In the genomic region with DNA sequence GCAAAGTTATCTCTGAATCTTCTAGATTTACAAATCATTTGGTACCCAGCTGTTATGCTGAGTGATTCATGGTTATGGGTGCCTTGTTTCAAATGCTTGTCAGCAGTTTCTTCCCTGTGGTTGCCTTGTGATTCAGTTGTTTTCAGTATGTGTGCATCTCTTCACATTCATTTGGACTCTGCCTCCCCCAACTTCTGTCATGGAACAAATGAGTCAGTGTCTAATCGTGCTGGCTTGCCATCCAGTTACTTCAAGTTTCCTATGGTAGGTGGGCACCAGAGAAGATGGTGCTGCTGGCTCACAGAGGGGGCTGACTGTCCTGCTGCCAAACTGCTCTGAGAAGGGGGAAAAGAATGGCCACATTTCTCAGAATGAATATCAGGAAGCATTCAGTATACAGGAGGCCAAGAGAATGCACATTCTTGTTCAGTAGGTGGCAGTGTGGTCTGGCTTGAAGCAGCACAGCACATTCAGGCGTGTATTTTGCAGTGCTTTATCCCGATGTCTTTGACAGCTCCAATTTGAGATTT, we compare ENCODE assay signal across 8 cellular contexts.
DNase-seq lines count a peak whose midpoint lies in the region; ATAC-seq and TF ChIP-seq lines count a peak whose summit lies in the region.

No MANE protein-coding gene starts in this region.

- H3K4me3 ChIP-seq in SK-N-SH (ENCODE audit: low read depth in 2 of 2, low read length in 1 of 2) (peak overlapping the region in 1 of 2 experiments; percentile 39; a peak in 1 of 4 replicates), ascending aorta (no peak overlapping the region), vagina (no peak overlapping the region)

- H4K20me1 ChIP-seq in SK-N-SH (ENCODE audit: insufficient read depth), result no peaks in the 10 kb centered on the region

- TF ChIP-seq RAD21 in SK-N-SH (IDR thresholded peaks at IDR 0.05; ENCODE audit: low read length), result peak; percentile 66

- intact Hi-C loops in ascending aorta (cut with DNase I) (no loop called here), vagina (cut with DNase I) (no loop called here)

- no peaks in the 10 kb centered on the region for H3K9me3 ChIP-seq in SK-N-SH
- H3K9me3 ChIP-seq in ascending aorta, result no peaks in the 10 kb centered on the region
- H3K9me3 ChIP-seq in vagina, result no peaks in the 10 kb centered on the region

- H2AFZ ChIP-seq in SK-N-SH (ENCODE audit: low read depth), result no peak overlapping the region

- 0% methylated on average over 3 of the region's 3 CpGs for WGBS in SK-N-SH (ENCODE audit: low lambda C conversion rate)

- no peaks in the 10 kb centered on the region for H3F3A ChIP-seq in SK-N-SH (replicated peaks; ENCODE audit: insufficient read depth)

- CTCF ChIA-PET in SK-N-SH (lab: Yijun Ruan, JAX), result interaction anchor here (0.6 to 1.3 kb wide), 3 partner anchors 14 to 1880 kb away, joined by 3 to 5 read pairs (median 3); no protein-coding TSS in a partner anchor

- no peak for TF ChIP-seq POLR2A in vagina (IDR thresholded peaks at IDR 0.05)

- H3K27me3 Mint-ChIP-seq in chondrocyte (ENCODE audit: low read depth), result peaks cover 2% of the 10 kb centered on the region
- no peaks in the 10 kb centered on the region for H3K27me3 Mint-ChIP-seq in neural crest cell (ENCODE audit: low read depth)

- no peak overlapping the region for H3K4me2 ChIP-seq in SK-N-SH

- peaks cover 7% of the 10 kb centered on the region for H3K4me1 Mint-ChIP-seq in chondrocyte (ENCODE audit: low read depth)
- peaks cover 4% of the 10 kb centered on the region for H3K4me1 Mint-ChIP-seq in neural crest cell

- DNase-seq in GM10266 (ENCODE audit: extremely low spot score) (peak; percentile 15), SK-N-SH (peak; percentile 1), chondrocyte (ENCODE audit: low spot score) (no peak), neural crest cell (ENCODE audit: low read depth, low spot score) (peak; percentile 1), ascending aorta (ENCODE audit: low spot score in 2 of 2) (no peak), vagina (ENCODE audit: extremely low spot score in 2 of 2) (no peak)

- H3K9me3 Mint-ChIP-seq in chondrocyte (ENCODE audit: low read depth) (no peaks in the 10 kb centered on the region), neural crest cell (peaks cover 3% of the 10 kb centered on the region)

- no peak overlapping the region for H3K9ac ChIP-seq in SK-N-SH

- H3K4me1 ChIP-seq in SK-N-SH (ENCODE audit: control insufficient read depth in 1 of 2, insufficient read depth in 2 of 2, low read depth in 1 of 2, low read length in 1 of 2), result no peaks in the 10 kb centered on the region
- no peaks in the 10 kb centered on the region for H3K4me1 ChIP-seq in ascending aorta
- H3K4me1 ChIP-seq in vagina, result no peaks in the 10 kb centered on the region

- H3K36me3 Mint-ChIP-seq in chondrocyte (ENCODE audit: low read depth) (no peaks in the 10 kb centered on the region), neural crest cell (ENCODE audit: low read depth) (peaks cover 2% of the 10 kb centered on the region)

- H3K36me3 ChIP-seq in SK-N-SH (replicated peaks in 1 of 2; ENCODE audit: control insufficient read depth in 1 of 2, insufficient read depth in 2 of 2, low read length in 1 of 2) (no peaks in the 10 kb centered on the region), ascending aorta (no peaks in the 10 kb centered on the region), vagina (no peaks in the 10 kb centered on the region)

- peak; percentile 57 for TF ChIP-seq CTCF in GM10266 (IDR thresholded peaks at IDR 0.05; ENCODE audit: control insufficient read depth, insufficient read depth, low read depth, missing control alignments)
- TF ChIP-seq CTCF in SK-N-SH (IDR thresholded peaks at IDR 0.05), result peak; percentile 53
- TF ChIP-seq CTCF in chondrocyte (IDR thresholded peaks at IDR 0.05), result peak; percentile 78
- TF ChIP-seq CTCF in neural crest cell (conservative IDR thresholded peaks at IDR 0.05), result peak; percentile 61
- TF ChIP-seq CTCF in ascending aorta (IDR thresholded peaks at IDR 0.05), result peak in 1 of 3 experiments; percentile 19
- TF ChIP-seq CTCF in vagina (IDR thresholded peaks at IDR 0.05), result no peak

- TF ChIP-seq EP300 in SK-N-SH (IDR thresholded peaks at IDR 0.05; ENCODE audit: borderline replicate concordance in 1 of 2, low read depth in 1 of 2, low read length in 1 of 2), result no peak

- no peak overlapping the region for H3K4me3 Mint-ChIP-seq in chondrocyte (ENCODE audit: unreplicated experiment)
- H3K4me3 Mint-ChIP-seq in neural crest cell, result no peak overlapping the region

- H3K9me2 ChIP-seq in SK-N-SH, result no peaks in the 10 kb centered on the region

- H3K27me3 ChIP-seq in SK-N-SH (ENCODE audit: insufficient read depth) (no peaks in the 10 kb centered on the region; the same call in 1 of the 2 replicates), ascending aorta (no peaks in the 10 kb centered on the region), vagina (no peaks in the 10 kb centered on the region)

- H3K79me2 ChIP-seq in SK-N-SH (ENCODE audit: insufficient read depth), result no peaks in the 10 kb centered on the region

- H3K27ac ChIP-seq in SK-N-SH (ENCODE audit: low read depth in 2 of 2, low read length in 1 of 2), result no peak overlapping the region
- H3K27ac ChIP-seq in ascending aorta, result no peak overlapping the region
- H3K27ac ChIP-seq in vagina, result no peak overlapping the region

- POLR2A ChIA-PET in SK-N-SH (lab: Yijun Ruan, JAX), result no interaction called here

- ATAC-seq in GM21381 (IDR thresholded peaks at IDR 0.05; ENCODE audit: unreplicated experiment) (peak; percentile 65), HG03558 (IDR thresholded peaks at IDR 0.05; ENCODE audit: extremely low read depth, unreplicated experiment) (peak; percentile 63)

- peak overlapping the region; percentile 39 for H3K27ac Mint-ChIP-seq in chondrocyte (ENCODE audit: unreplicated experiment)
- no peak overlapping the region for H3K27ac Mint-ChIP-seq in neural crest cell (ENCODE audit: unreplicated experiment)

TF ChIP-seq in SK-N-SH, 30 proteins besides CTCF, POLR2A, EP300 and RAD21:
- TF ChIP-seq SMC3 (IDR thresholded peaks at IDR 0.05; ENCODE audit: low read depth, low read length) (peak; percentile 39), TCF12 (IDR thresholded peaks at IDR 0.05) (peak; percentile 17; the same call in 1 of the 2 replicates), CHD2 (IDR thresholded peaks at IDR 0.05; ENCODE audit: low read length, partially characterized antibody) (no peak), RXRA (IDR thresholded peaks at IDR 0.05; ENCODE audit: borderline replicate concordance, low read depth) (no peak), NFIC (IDR thresholded peaks at IDR 0.05; ENCODE audit: borderline replicate concordance) (no peak)
TF ChIP-seq in SK-N-SH: peak in this region for 2.

Comparison
In these comparisons a context has a peak if more than half of its experiments do, and no peak if none do; other contexts are left out.
1. DNase-seq: peak in GM10266 (single experiment), SK-N-SH (single experiment) and neural crest cell (single experiment); none in chondrocyte (single experiment), ascending aorta (0 of 2) and vagina (0 of 2).
2. CTCF ChIP-seq: peak in GM10266 (single experiment), SK-N-SH (single experiment), chondrocyte (single experiment) and neural crest cell (single experiment); none in vagina (0 of 3).